In the genomic region with DNA sequence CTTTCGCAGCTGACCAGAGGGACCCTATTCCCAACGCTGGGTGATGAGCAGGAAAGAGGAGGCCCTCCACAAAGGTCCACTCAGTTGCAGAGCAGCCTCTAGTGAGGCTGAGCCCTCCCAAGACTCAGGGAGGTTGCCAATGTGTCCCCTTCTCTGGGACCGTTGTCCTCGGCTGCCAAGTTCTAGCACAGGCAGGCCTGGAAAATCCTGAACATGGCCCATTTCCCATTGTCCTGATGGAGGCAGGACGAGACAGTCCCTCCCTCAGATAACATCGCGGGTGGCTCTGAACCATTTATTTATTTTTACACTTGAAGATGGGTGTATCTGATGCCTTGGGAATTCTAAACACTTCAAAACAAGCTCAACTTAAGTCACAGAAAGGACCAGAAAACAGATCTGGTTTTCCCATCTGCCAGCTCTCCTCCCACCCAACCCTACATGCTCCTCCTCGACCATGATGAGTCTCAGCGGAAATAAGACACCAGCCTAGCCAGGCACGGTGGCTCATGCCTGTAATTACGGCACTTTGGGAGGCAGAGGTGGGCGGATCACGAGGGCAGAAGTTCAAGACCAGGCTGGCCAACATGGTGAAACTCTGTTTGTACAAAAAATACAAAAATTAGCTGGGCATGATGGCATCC, we compare ENCODE assay signal across 27 cellular contexts. TPM values are rescaled to one million over a fixed set of nuclear protein-coding genes. Genes with fewer than 3 reads are reported as not detected.
DNase-seq lines count a peak whose midpoint lies in the region; ATAC-seq, FAIRE-seq and TF ChIP-seq lines count a peak whose summit lies in the region.
"Had no signal": no experiment of that assay in that cellular context is flagged by ENCODE, and none has a peak within 500 bp of the region (broad histone marks: within the 10 kb centered on the region; RNA-seq: fewer than 3 reads in every experiment).

No MANE protein-coding gene starts in this region.

- dilution Hi-C loops in IMR-90 (cut with HindIII; ENCODE audit: low sequenced_read_pairs, unreplicated experiment), result no loop called here
- dilution Hi-C loops in endothelial cell of umbilical vein (cut with MboI; ENCODE audit: extremely low pct_ligation_motif_present, low sequenced_read_pairs), result no loop called here

- 94% methylated on average over 5 of the region's 13 CpGs; no CpG with 5 or more reads in 1 of the 2 experiments for WGBS in IMR-90 (ENCODE audit: extremely low coverage in 2 of 2, insufficient read length in 1 of 2), 2 experiments
- WGBS in psoas muscle, 3 donors, result 49 to 67% (median 57%) methylated on average over 13 of the region's 13 CpGs

- peak overlapping the region; percentile 47 for H3K27ac Mint-ChIP-seq in activated T-cell treated with anti-CD3 and anti-CD28 coated beads, Interleukin-2, amount 50 U/mL, for 24 hours
- H3K27ac Mint-ChIP-seq: stimulated activated naive CD8-positive, alpha-beta T cell treated with anti-CD3 and anti-CD28 coated beads, Interleukin-15, Interleukin-2, amounts not matched to agents 100 ng/mL and 50 ng/mL, for 24 hours had no signal

- H3K9me3 ChIP-seq in IMR-90 (ENCODE audit: control insufficient read depth, insufficient read depth, low read length) (no peaks in the 10 kb centered on the region), endothelial cell of umbilical vein (replicated peaks; ENCODE audit: control insufficient read depth, insufficient read depth, low read length) (no peaks in the 10 kb centered on the region), psoas muscle (no peaks in the 10 kb centered on the region)
- H3K9me3 ChIP-seq: adrenal gland, BE2C, left lung, neutrophil, tibial nerve had no signal

- POLR2A ChIA-PET in IMR-90 (lab: Charles Lee; ENCODE audit: unreplicated experiment), result no interaction called here
- POLR2A ChIA-PET in endothelial cell of umbilical vein (lab: Charles Lee), result no interaction called here

- TF ChIP-seq CTCF in IMR-90 (conservative IDR thresholded peaks at IDR 0.05; ENCODE audit: low read depth, low read length), result no peak
- no peak for TF ChIP-seq CTCF in endothelial cell of umbilical vein (IDR thresholded peaks at IDR 0.05; ENCODE audit: extremely low read depth in 1 of 2, insufficient read depth in 1 of 2, low read depth in 1 of 2, low read length in 2 of 2)
- no peak for TF ChIP-seq CTCF in psoas muscle (IDR thresholded peaks at IDR 0.05)
- no peak for TF ChIP-seq CTCF in GM20000 (IDR thresholded peaks at IDR 0.05; ENCODE audit: extremely low read depth, missing control alignments)

- H4K20me1 ChIP-seq in IMR-90 (ENCODE audit: insufficient read depth, low read length) (peaks cover 21% of the 10 kb centered on the region), endothelial cell of umbilical vein (replicated peaks; ENCODE audit: control insufficient read depth, extremely low read depth, insufficient read depth, low read length) (no peaks in the 10 kb centered on the region)

- FAIRE-seq in endothelial cell of umbilical vein (lab: Jason Lieb, UNC), result peak; percentile 4
- FAIRE-seq: colon had no signal

- BruUV-seq in IMR-90 (replicated peaks; lab: Mats Ljungman, UMichigan) (no TSS peak), endothelial cell of umbilical vein (replicated peaks; lab: Mats Ljungman, UMichigan) (no TSS peak)

- no peak overlapping the region for H3K4me3 Mint-ChIP-seq in activated T-cell treated with anti-CD3 and anti-CD28 coated beads, Interleukin-2, amount 50 U/mL, for 24 hours
- H3K4me3 Mint-ChIP-seq: immature natural killer cell; stimulated activated naive CD8-positive, alpha-beta T cell treated with anti-CD3 and anti-CD28 coated beads, Interleukin-15, Interleukin-2, amounts not matched to agents 100 ng/mL and 50 ng/mL, for 24 hours had no signal

- CTCF ChIA-PET in IMR-90 (lab: Yijun Ruan, JAX) (no interaction called here), endothelial cell of umbilical vein (lab: Charles Lee) (no interaction called here)

- intact Hi-C loops in IMR-90 (cut with micrococcal nuclease) (no loop called here), endothelial cell of umbilical vein (cut with micrococcal nuclease) (no loop called here), psoas muscle (cut with DNase I) (no loop called here)

- no peak overlapping the region for H2BK20ac ChIP-seq in IMR-90 (ENCODE audit: low read depth, low read length)

- no peak overlapping the region for H2BK15ac ChIP-seq in IMR-90 (ENCODE audit: low read depth, low read length)

- no peak for DNase-seq in activated T-cell treated with anti-CD3 and anti-CD28 coated beads, Interleukin-2, amount 50 U/mL, for 24 hours
- DNase-seq in activated T-cell treated with anti-CD3 and anti-CD28 coated beads, Interleukin-2, amount 50 U/mL, for 48 hours, result no peak
- DNase-seq in IMR-90 (no peak), endothelial cell of umbilical vein (ENCODE audit: low read depth, low spot score) (no peak), psoas muscle (no peak), GM20000 (ENCODE audit: low spot score) (no peak)
- DNase-seq: activated gamma-delta T cell; adrenal gland; BE2C; effector CD8-positive, alpha-beta T cell; foreskin melanocyte; GF-D8; HCEC 1CT; immature natural killer cell; left lung; NCI-H1417; NCI-H2029 treated with DMSO at 0.1 percent for 48 hours; T-helper 2 cell had no signal

- no peak overlapping the region for H3K4ac ChIP-seq in IMR-90 (ENCODE audit: low read depth, low read length)

- H4K91ac ChIP-seq in IMR-90 (ENCODE audit: insufficient read depth, low read depth, low read length), result no peak overlapping the region

- in situ Hi-C loops in IMR-90 (cut with MboI; ENCODE audit: low sequenced_read_pairs), result no loop called here

- TF ChIP-seq POLR2A in IMR-90 (IDR thresholded peaks at IDR 0.05; ENCODE audit: low read depth, low read length) (no peak), endothelial cell of umbilical vein (IDR thresholded peaks at IDR 0.05; ENCODE audit: low read depth, low read length) (no peak)

- H3K9ac ChIP-seq in IMR-90 (ENCODE audit: low read depth, low read length), result no peak overlapping the region
- H3K9ac ChIP-seq in endothelial cell of umbilical vein (replicated peaks; ENCODE audit: extremely low read depth, insufficient read depth, low read length), result no peak overlapping the region

- no peaks in the 10 kb centered on the region for H3K9me3 Mint-ChIP-seq in activated T-cell treated with anti-CD3 and anti-CD28 coated beads, Interleukin-2, amount 50 U/mL, for 24 hours
- H3K9me3 Mint-ChIP-seq: immature natural killer cell; stimulated activated naive CD8-positive, alpha-beta T cell treated with anti-CD3 and anti-CD28 coated beads, Interleukin-15, Interleukin-2, amounts not matched to agents 100 ng/mL and 50 ng/mL, for 24 hours had no signal

- H2AK9ac ChIP-seq in IMR-90 (replicated peaks; ENCODE audit: low read depth, low read length, poor library complexity), result peak overlapping the region; percentile 44

- no peak overlapping the region for H3K14ac ChIP-seq in IMR-90 (replicated peaks; ENCODE audit: low read depth, low read length)

- peaks cover 0 to 76% of the 10 kb centered on the region in 2 experiments; a peak in 3 of 4 replicates for H3K79me1 ChIP-seq in IMR-90 (ENCODE audit: low read depth in 1 of 2, low read length in 2 of 2)

- H3K27ac ChIP-seq in IMR-90 (ENCODE audit: insufficient read depth, low read length) (no peak overlapping the region), endothelial cell of umbilical vein (ENCODE audit: insufficient read depth, low read depth, low read length) (no peak overlapping the region), psoas muscle (peak overlapping the region; percentile 66)
- H3K27ac ChIP-seq: left lung, neutrophil, skin epidermis had no signal

- no peak overlapping the region for H2AFZ ChIP-seq in IMR-90 (replicated peaks; ENCODE audit: low read length, poor library complexity)
- H2AFZ ChIP-seq in endothelial cell of umbilical vein (ENCODE audit: low read depth, low read length), result no peak overlapping the region

- H3K27me3 Mint-ChIP-seq in activated T-cell treated with anti-CD3 and anti-CD28 coated beads, Interleukin-2, amount 50 U/mL, for 24 hours, result no peaks in the 10 kb centered on the region
- H3K27me3 Mint-ChIP-seq: stimulated activated naive CD8-positive, alpha-beta T cell treated with anti-CD3 and anti-CD28 coated beads, Interleukin-15, Interleukin-2, amounts not matched to agents 100 ng/mL and 50 ng/mL, for 24 hours had no signal

- peaks cover 44% of the 10 kb centered on the region for H3K4me1 Mint-ChIP-seq in activated T-cell treated with anti-CD3 and anti-CD28 coated beads, Interleukin-2, amount 50 U/mL, for 24 hours (ENCODE audit: low read depth)

- ATAC-seq in IMR-90 (ENCODE audit: low read depth) (no peak), psoas muscle (no peak), GM21717 (IDR thresholded peaks at IDR 0.05; ENCODE audit: unreplicated experiment) (no peak), GM19035 (IDR thresholded peaks at IDR 0.05; ENCODE audit: unreplicated experiment) (no peak)
- ATAC-seq: left lung, SK-N-SH treated with all-trans-retinoic acid at 6 μM for 48 hours had no signal

- H3K4me1 ChIP-seq in IMR-90 (ENCODE audit: control insufficient read depth, insufficient read depth, low read length) (peaks cover 16% of the 10 kb centered on the region), endothelial cell of umbilical vein (ENCODE audit: control insufficient read depth, extremely low read depth, insufficient read depth, low read length) (no peaks in the 10 kb centered on the region), psoas muscle (peaks cover 53% of the 10 kb centered on the region)

- H3K36me3 ChIP-seq in IMR-90 (ENCODE audit: control insufficient read depth, insufficient read depth, low read length) (no peaks in the 10 kb centered on the region), endothelial cell of umbilical vein (ENCODE audit: control insufficient read depth in 2 of 2, extremely low read depth in 1 of 2, insufficient read depth in 2 of 2, low read length in 2 of 2) (peaks cover 0 to 4% of the 10 kb centered on the region in 2 experiments), psoas muscle (ENCODE audit: insufficient read depth in 1 of 2, low read depth in 1 of 2) (no peaks in the 10 kb centered on the region)
- H3K36me3 ChIP-seq: adrenal gland, BE2C, neutrophil had no signal

- H4K5ac ChIP-seq in IMR-90 (ENCODE audit: low read depth, low read length), result no peak overlapping the region

- H3K79me2 ChIP-seq in endothelial cell of umbilical vein (ENCODE audit: control insufficient read depth, insufficient read depth, low read length), result no peaks in the 10 kb centered on the region

- H2BK120ac ChIP-seq in IMR-90 (ENCODE audit: low read depth, low read length), result no peak overlapping the region

- H3K9me1 ChIP-seq in IMR-90 (ENCODE audit: insufficient read depth, low read length), result peaks cover 33% of the 10 kb centered on the region
- no peaks in the 10 kb centered on the region for H3K9me1 ChIP-seq in endothelial cell of umbilical vein (replicated peaks; ENCODE audit: control insufficient read depth, extremely low read depth, insufficient read depth, low read length)

- no peak overlapping the region for H3K56ac ChIP-seq in IMR-90 (ENCODE audit: extremely low read depth, insufficient read depth, low read length)

- no peak overlapping the region for H3K4me2 ChIP-seq in IMR-90 (ENCODE audit: low read depth, low read length)
- no peak overlapping the region for H3K4me2 ChIP-seq in endothelial cell of umbilical vein (ENCODE audit: insufficient read depth, low read length)

- no peak overlapping the region for H2BK5ac ChIP-seq in IMR-90 (ENCODE audit: low read depth, low read length, poor library complexity, severe bottlenecking)

- no peak for TF ChIP-seq RAD21 in IMR-90 (IDR thresholded peaks at IDR 0.05; ENCODE audit: low read length)

- H3K36me3 Mint-ChIP-seq in activated T-cell treated with anti-CD3 and anti-CD28 coated beads, Interleukin-2, amount 50 U/mL, for 24 hours (ENCODE audit: low read depth), result peaks cover 18% of the 10 kb centered on the region
- H3K36me3 Mint-ChIP-seq: immature natural killer cell had no signal

- no peak overlapping the region for H3K18ac ChIP-seq in IMR-90 (ENCODE audit: low read depth, low read length)

- H2AK5ac ChIP-seq in IMR-90 (ENCODE audit: low read depth, low read length), result no peak overlapping the region

- no peaks in the 10 kb centered on the region for H3K27me3 ChIP-seq in IMR-90 (ENCODE audit: control insufficient read depth, insufficient read depth, low read length)
- H3K27me3 ChIP-seq in endothelial cell of umbilical vein (ENCODE audit: control insufficient read depth in 2 of 2, insufficient read depth in 2 of 2, low read length in 2 of 2), result no peaks in the 10 kb centered on the region
- H3K27me3 ChIP-seq in psoas muscle (ENCODE audit: insufficient read depth in 3 of 3, low read length in 2 of 3), result no peaks in the 10 kb centered on the region
- H3K27me3 ChIP-seq: adrenal gland, BE2C, left lung, neutrophil, tibial nerve had no signal

- no peak overlapping the region for H4K8ac ChIP-seq in IMR-90 (ENCODE audit: low read depth in 2 of 2, low read length in 2 of 2)

- H3K4me3 ChIP-seq in IMR-90 (ENCODE audit: insufficient read depth, low read depth, low read length), result no peak overlapping the region
- H3K4me3 ChIP-seq in endothelial cell of umbilical vein (replicated peaks in 1 of 3; ENCODE audit: insufficient read depth in 1 of 3, low read depth in 1 of 3, low read length in 3 of 3), result no peak overlapping the region
- H3K4me3 ChIP-seq in psoas muscle, result no peak overlapping the region
- H3K4me3 ChIP-seq: adrenal gland, left lung, skin epidermis, tibial nerve had no signal

- no peak overlapping the region for H3K23ac ChIP-seq in IMR-90 (ENCODE audit: low read depth, low read length)

RNA-seq across cellular contexts. Expression of a gene that starts 12.8 kb away (rescaled TPM):
- total RNA-seq in IMR-90 (2012; rRNA removed) (4.2 and 4.8 TPM in 2 replicates), endothelial cell of umbilical vein (22.4 and 33.9 TPM in 2 replicates), psoas muscle (10 to 100 TPM; 29.1 to 51.8 (median 34.9) TPM)
- polyA plus RNA-seq in IMR-90 (2012; rRNA removed) (14.6 and 15.8 TPM in 2 replicates), endothelial cell of umbilical vein (37.4 and 47.6 TPM in 2 replicates), psoas muscle (10 to 100 TPM; 18.7 to 33.6 (median 22.3) TPM)
- polyA plus RNA-seq in IMR-90 (2012; cell fraction: cytosol; rRNA removed), result 16.9 and 19.7 TPM in 2 replicates
- polyA plus RNA-seq in IMR-90 (2012; cell fraction: nucleus; rRNA removed; ENCODE audit: low replicate concordance), result 14.2 and 20.5 TPM in 2 replicates
- polyA plus RNA-seq in endothelial cell of umbilical vein (2011; cell fraction: cytosol; rRNA removed), result 24.5 and 26.4 TPM in 2 replicates
- 21.8 and 25.6 TPM in 2 replicates for polyA plus RNA-seq in endothelial cell of umbilical vein (2011; cell fraction: nucleus; rRNA removed)
- 37.3 and 83.1 TPM in 2 replicates for polyA plus RNA-seq in endothelial cell of umbilical vein (2012)
- polyA minus RNA-seq in endothelial cell of umbilical vein, result 24.4 and 25.1 TPM in 2 replicates
- polyA minus RNA-seq in endothelial cell of umbilical vein (2011; cell fraction: cytosol; rRNA and poly(A)+ RNA removed), result 7.5 TPM
- 10.2 and 13.3 TPM in 2 replicates for polyA minus RNA-seq in endothelial cell of umbilical vein (2011; cell fraction: nucleus; rRNA and poly(A)+ RNA removed)

RNA-seq across cellular contexts. Expression of a gene that starts 30.4 kb away (rescaled TPM):
- total RNA-seq in IMR-90 (2012; rRNA removed) (not detected in 2 replicates), endothelial cell of umbilical vein (not detected in 2 replicates), psoas muscle (under 1 TPM in 3 of 4 donors, not detected in 1; 0.04 to 0.32 (median 0.07) TPM)
- polyA plus RNA-seq in IMR-90 (2012; rRNA removed) (not detected in 2 replicates), endothelial cell of umbilical vein (not detected in 2 replicates), psoas muscle (under 1 TPM in 1 of 3 donors, not detected in 2; 0.05 TPM)
- polyA plus RNA-seq in IMR-90 (2012; cell fraction: cytosol; rRNA removed), result not detected in 2 replicates
- polyA plus RNA-seq in IMR-90 (2012; cell fraction: nucleus; rRNA removed; ENCODE audit: low replicate concordance), result 0.01 TPM in 1 of 2 replicates, not detected in the other
- 0.03 TPM in 1 of 2 replicates, not detected in the other for polyA plus RNA-seq in endothelial cell of umbilical vein (2011; cell fraction: cytosol; rRNA removed)
- 0.08 TPM in 1 of 2 replicates, not detected in the other for polyA plus RNA-seq in endothelial cell of umbilical vein (2011; cell fraction: nucleus; rRNA removed)
- polyA plus RNA-seq in endothelial cell of umbilical vein (2012), result not detected in 2 replicates
- polyA minus RNA-seq in endothelial cell of umbilical vein, result 0.06 TPM in 1 of 2 replicates, not detected in the other
- not detected for polyA minus RNA-seq in endothelial cell of umbilical vein (2011; cell fraction: cytosol; rRNA and poly(A)+ RNA removed)
- polyA minus RNA-seq in endothelial cell of umbilical vein (2011; cell fraction: nucleus; rRNA and poly(A)+ RNA removed), result not detected in 2 replicates
- total RNA-seq: epithelial cell of proximal tubule had no signal
- polyA plus RNA-seq: immature natural killer cell had no signal

RNA-seq across cellular contexts. Expression of a gene that starts 49.6 kb away (rescaled TPM):
- total RNA-seq in IMR-90 (2012; rRNA removed) (91.1 and 98.8 TPM in 2 replicates), endothelial cell of umbilical vein (80.7 and 92.6 TPM in 2 replicates), psoas muscle (10 to 100 TPM; 20.8 to 26.6 (median 22.6) TPM)
- polyA plus RNA-seq in IMR-90 (2012; rRNA removed) (93.9 and 109 TPM in 2 replicates), endothelial cell of umbilical vein (86.3 and 91.0 TPM in 2 replicates), psoas muscle (10 to 100 TPM; 22.2 to 49.0 (median 23.8) TPM)
- 80.5 and 83.7 TPM in 2 replicates for polyA plus RNA-seq in IMR-90 (2012; cell fraction: cytosol; rRNA removed)
- polyA plus RNA-seq in IMR-90 (2012; cell fraction: nucleus; rRNA removed; ENCODE audit: low replicate concordance), result 50.5 and 52.2 TPM in 2 replicates
- polyA plus RNA-seq in endothelial cell of umbilical vein (2011; cell fraction: cytosol; rRNA removed), result 95.0 and 103 TPM in 2 replicates
- polyA plus RNA-seq in endothelial cell of umbilical vein (2011; cell fraction: nucleus; rRNA removed), result 48.7 and 63.5 TPM in 2 replicates
- 130 and 137 TPM in 2 replicates for polyA plus RNA-seq in endothelial cell of umbilical vein (2012)
- 68.9 and 81.3 TPM in 2 replicates for polyA minus RNA-seq in endothelial cell of umbilical vein
- polyA minus RNA-seq in endothelial cell of umbilical vein (2011; cell fraction: cytosol; rRNA and poly(A)+ RNA removed), result 18.0 TPM
- polyA minus RNA-seq in endothelial cell of umbilical vein (2011; cell fraction: nucleus; rRNA and poly(A)+ RNA removed), result 14.4 and 18.9 TPM in 2 replicates

RNA-seq across cellular contexts. Expression of a gene that starts 51.3 kb away (rescaled TPM):
- total RNA-seq in IMR-90 (2012; rRNA removed) (67.6 and 73.6 TPM in 2 replicates), endothelial cell of umbilical vein (38.4 and 48.0 TPM in 2 replicates), psoas muscle (1 to 10 TPM; 2.5 to 5.5 (median 3.9) TPM)
- polyA plus RNA-seq in IMR-90 (2012; rRNA removed) (48.6 and 52.4 TPM in 2 replicates), endothelial cell of umbilical vein (84.4 and 101 TPM in 2 replicates), psoas muscle (1 to 10 TPM; 4.0 to 5.1 (median 4.2) TPM)
- polyA plus RNA-seq in IMR-90 (2012; cell fraction: cytosol; rRNA removed), result 62.4 and 64.5 TPM in 2 replicates
- 50.0 and 61.0 TPM in 2 replicates for polyA plus RNA-seq in IMR-90 (2012; cell fraction: nucleus; rRNA removed; ENCODE audit: low replicate concordance)
- polyA plus RNA-seq in endothelial cell of umbilical vein (2011; cell fraction: cytosol; rRNA removed), result 76.1 and 86.6 TPM in 2 replicates
- 50.3 and 65.3 TPM in 2 replicates for polyA plus RNA-seq in endothelial cell of umbilical vein (2011; cell fraction: nucleus; rRNA removed)
- 52.2 and 55.6 TPM in 2 replicates for polyA plus RNA-seq in endothelial cell of umbilical vein (2012)
- polyA minus RNA-seq in endothelial cell of umbilical vein, result 45.8 and 55.4 TPM in 2 replicates
- 57.0 TPM for polyA minus RNA-seq in endothelial cell of umbilical vein (2011; cell fraction: cytosol; rRNA and poly(A)+ RNA removed)
- polyA minus RNA-seq in endothelial cell of umbilical vein (2011; cell fraction: nucleus; rRNA and poly(A)+ RNA removed), result 11.1 and 13.6 TPM in 2 replicates
